Comparison of ENCODE assay signal across 15 cellular contexts in the genomic region with DNA sequence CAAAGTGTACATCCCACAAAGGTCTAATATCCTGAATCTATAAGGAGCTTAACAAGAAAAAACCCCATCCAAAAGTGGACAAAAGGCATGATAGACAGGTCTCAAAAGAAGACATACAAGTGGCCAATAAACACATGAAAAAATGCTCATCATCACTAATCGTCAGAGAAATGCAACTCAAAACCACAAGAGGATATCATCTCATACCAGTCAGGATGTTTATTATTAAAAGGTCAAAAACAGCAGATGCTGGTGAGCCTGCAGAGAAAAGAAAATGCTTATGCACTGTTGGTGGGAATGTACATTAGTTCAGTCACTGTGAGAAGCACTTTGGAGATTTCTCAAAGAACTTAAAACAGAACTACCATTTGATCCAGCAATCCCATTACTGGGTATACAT. TPM values are rescaled to one million over a fixed set of nuclear protein-coding genes. Genes with fewer than 3 reads are reported as not detected.
DNase-seq lines count a peak whose midpoint lies in the region; ATAC-seq, FAIRE-seq and TF ChIP-seq lines count a peak whose summit lies in the region.
"Had no signal": no experiment of that assay in that cellular context is flagged by ENCODE, and none has a peak within 500 bp of the region (broad histone marks: within the 10 kb centered on the region; RNA-seq: fewer than 3 reads in every experiment).

No MANE protein-coding gene starts in this region.

- peak; percentile 77 for ATAC-seq in CD8-positive, alpha-beta T cell
- peak; percentile 12 for ATAC-seq in mucosa of descending colon
- no peak for ATAC-seq in HG03139 (IDR thresholded peaks at IDR 0.05; ENCODE audit: unreplicated experiment)

- H3K9me3 Mint-ChIP-seq in CD8-positive, alpha-beta T cell: no peaks in the 10 kb centered on the region
- peaks cover 2% of the 10 kb centered on the region for H3K9me3 Mint-ChIP-seq in astrocyte (ENCODE audit: unreplicated experiment)

- no peaks in the 10 kb centered on the region for H4K20me1 ChIP-seq in astrocyte (ENCODE audit: insufficient read depth, low read length)

- FAIRE-seq in astrocyte (lab: Jason Lieb, UNC): no peak

- no peak overlapping the region for H3K27ac ChIP-seq in CD8-positive, alpha-beta T cell (ENCODE audit: low read depth, low read length)
- H3K27ac ChIP-seq in astrocyte (ENCODE audit: low read depth, low read length): no peak overlapping the region
- H3K27ac ChIP-seq: right atrium auricular region had no signal

- no peaks in the 10 kb centered on the region for H3K79me2 ChIP-seq in astrocyte (ENCODE audit: insufficient read depth, low read length)

- H3K4me1 ChIP-seq in CD8-positive, alpha-beta T cell (ENCODE audit: insufficient read depth, low read length): peaks cover 5% of the 10 kb centered on the region
- H3K4me1 ChIP-seq in astrocyte (ENCODE audit: insufficient read depth, low read length): no peaks in the 10 kb centered on the region
- H3K4me1 ChIP-seq in mucosa of descending colon (ENCODE audit: low read depth): no peaks in the 10 kb centered on the region
- H3K4me1 ChIP-seq: right atrium auricular region had no signal

- no peaks in the 10 kb centered on the region for H3K36me3 Mint-ChIP-seq in CD8-positive, alpha-beta T cell
- peaks cover under 1% of the 10 kb centered on the region for H3K36me3 Mint-ChIP-seq in astrocyte (ENCODE audit: low read depth, unreplicated experiment)

- no peaks in the 10 kb centered on the region for H3K9me3 ChIP-seq in CD8-positive, alpha-beta T cell (ENCODE audit: low read length)
- H3K9me3 ChIP-seq in astrocyte (ENCODE audit: insufficient read depth, low read depth, low read length) (no peaks in the 10 kb centered on the region), mucosa of descending colon (peaks cover 2% of the 10 kb centered on the region)
- H3K9me3 ChIP-seq: right atrium auricular region had no signal

- no peak overlapping the region for H3K9ac ChIP-seq in astrocyte (ENCODE audit: low read length)

- no peaks in the 10 kb centered on the region for H3K27me3 Mint-ChIP-seq in CD8-positive, alpha-beta T cell (ENCODE audit: low read depth)
- H3K27me3 Mint-ChIP-seq in astrocyte (ENCODE audit: low read depth, unreplicated experiment): no peaks in the 10 kb centered on the region

- no peaks in the 10 kb centered on the region for H3K27me3 ChIP-seq in CD8-positive, alpha-beta T cell (ENCODE audit: insufficient read depth, low read length)
- no peaks in the 10 kb centered on the region for H3K27me3 ChIP-seq in astrocyte (ENCODE audit: insufficient read depth, low read length)
- H3K27me3 ChIP-seq: right atrium auricular region had no signal

- H3K4me1 Mint-ChIP-seq in CD8-positive, alpha-beta T cell (ENCODE audit: low read depth): peaks cover 16% of the 10 kb centered on the region
- H3K4me1 Mint-ChIP-seq in astrocyte (ENCODE audit: low read depth, unreplicated experiment): peaks cover 5% of the 10 kb centered on the region
- H3K4me1 Mint-ChIP-seq: nephron had no signal

- H3K27ac Mint-ChIP-seq in CD8-positive, alpha-beta T cell: peak overlapping the region; percentile 6
- no peak overlapping the region for H3K27ac Mint-ChIP-seq in astrocyte (ENCODE audit: unreplicated experiment)
- H3K27ac Mint-ChIP-seq: nephron had no signal

- H3K4me3 Mint-ChIP-seq in CD8-positive, alpha-beta T cell: no peak overlapping the region
- H3K4me3 Mint-ChIP-seq in astrocyte (ENCODE audit: unreplicated experiment): no peak overlapping the region
- H3K4me3 Mint-ChIP-seq: nephron had no signal

- no peak overlapping the region for H3K4me3 ChIP-seq in CD8-positive, alpha-beta T cell (ENCODE audit: low read depth, low read length)
- H3K4me3 ChIP-seq in astrocyte (ENCODE audit: insufficient read depth, low read depth, low read length) (no peak overlapping the region), mucosa of descending colon (no peak overlapping the region)
- H3K4me3 ChIP-seq: right atrium auricular region had no signal

- no peak for DNase-seq in CD8-positive, alpha-beta T cell
- DNase-seq in NAMALWA (ENCODE audit: low spot score): peak; percentile 21
- peak; percentile 81 for DNase-seq in astrocyte (ENCODE audit: low read depth)
- no peak for DNase-seq in mucosa of descending colon
- DNase-seq in dermis blood vessel endothelial cell: no peak
- DNase-seq in CD1c-positive myeloid dendritic cell (ENCODE audit: extremely low spot score): no peak
- DNase-seq in GOT3 (lab: John Stamatoyannopoulos, UW): no peak
- DNase-seq: activated CD4-positive, alpha-beta T cell treated with anti-CD3 and anti-CD28 coated beads for 4 hours; activated gamma-delta T cell; Caco-2 had no signal

- no peak for TF ChIP-seq CTCF in CD8-positive, alpha-beta T cell (IDR thresholded peaks at IDR 0.05)
- TF ChIP-seq CTCF in astrocyte (IDR thresholded peaks at IDR 0.05; ENCODE audit: insufficient read depth, low read depth, low read length) (no peak), mucosa of descending colon (IDR thresholded peaks at IDR 0.05) (no peak)

- no peaks in the 10 kb centered on the region for H3K36me3 ChIP-seq in CD8-positive, alpha-beta T cell (ENCODE audit: insufficient read depth, low read length)
- H3K36me3 ChIP-seq in astrocyte (ENCODE audit: insufficient read depth, low read length) (no peaks in the 10 kb centered on the region), mucosa of descending colon (ENCODE audit: low read depth) (no peaks in the 10 kb centered on the region)
- H3K36me3 ChIP-seq: right atrium auricular region had no signal

- no peak overlapping the region for H2AFZ ChIP-seq in astrocyte (ENCODE audit: low read depth, low read length)

- intact Hi-C loops in CD8-positive, alpha-beta T cell (cut with DNase I, micrococcal nuclease): no loop called here
- intact Hi-C loops in mucosa of descending colon (cut with DNase I, micrococcal nuclease): no loop called here

- CTCF ChIA-PET in CD8-positive, alpha-beta T cell (lab: Charles Lee): interaction anchor here (0.6 to 0.9 kb wide), 2 partner anchors 39 to 170 kb away, joined by 3 to 7 read pairs; no protein-coding TSS in a partner anchor

- POLR2A ChIA-PET in CD8-positive, alpha-beta T cell (lab: Charles Lee): no interaction called here

- H3K4me2 ChIP-seq in astrocyte (ENCODE audit: low read length): no peak overlapping the region

RNA-seq across cellular contexts. Expression of gene LGALS12, which starts 12.7 kb away (rescaled TPM):
- total RNA-seq in CD8-positive, alpha-beta T cell: not detected
- total RNA-seq in astrocyte (not detected in 2 replicates), mucosa of descending colon (under 1 TPM; 0.26 to 0.32 (median 0.29) TPM), dermis blood vessel endothelial cell (not detected in 2 replicates)
- total RNA-seq: Caco-2, HT-29 had no signal

RNA-seq across cellular contexts. Expression of gene PLAAT4, which starts 18.1 kb away (rescaled TPM):
- 10 to 100 TPM; 81.9 to 84.0 TPM for total RNA-seq in CD8-positive, alpha-beta T cell
- total RNA-seq in astrocyte (4.9 and 7.8 TPM in 2 replicates), mucosa of descending colon (10 to 100 TPM; 57.0 to 99.0 (median 96.7) TPM), dermis blood vessel endothelial cell (2.3 and 10.6 TPM in 2 replicates)

RNA-seq across cellular contexts. Expression of gene PLAAT5, which starts 27.6 kb away (rescaled TPM):
- not detected for total RNA-seq in CD8-positive, alpha-beta T cell
- total RNA-seq in astrocyte (0.36 and 0.50 TPM in 2 replicates), mucosa of descending colon (1 to 10 TPM in 2 of 3 donors, under 1 TPM in 1; 0.20 to 5.6 (median 1.3) TPM), dermis blood vessel endothelial cell (not detected in 2 replicates)

RNA-seq across cellular contexts. Expression of gene PLAAT2, which starts 44.6 kb away (rescaled TPM):
- under 1 TPM in 1 of 2 experiments, not detected in 1; 0.47 TPM for total RNA-seq in CD8-positive, alpha-beta T cell
- total RNA-seq in astrocyte (0.52 TPM in 1 of 2 replicates, not detected in the other), mucosa of descending colon (100 to 1,000 TPM in 1 of 3 donors, 10 to 100 TPM in 2; 44.3 to 238 (median 62.8) TPM), dermis blood vessel endothelial cell (0.14 TPM in 1 of 2 replicates, not detected in the other)
- total RNA-seq: cardiac septum, right atrium auricular region had no signal

Comparison
In these comparisons a context has a peak if more than half of its experiments do, and no peak if none do; other contexts are left out.
1. DNase-seq: peak in NAMALWA (single experiment) and astrocyte (single experiment); none in CD8-positive, alpha-beta T cell (0 of 7), mucosa of descending colon (0 of 3), dermis blood vessel endothelial cell (single experiment), CD1c-positive myeloid dendritic cell (single experiment) and GOT3 (single experiment).